Comparison of ENCODE assay signal across 23 cellular contexts in genomic region chr13:59259416-59260000, GRCh38.
DNase-seq lines count a peak whose midpoint lies in the region; ATAC-seq and TF ChIP-seq lines count a peak whose summit lies in the region.
"Had no signal": no experiment of that assay in that cellular context is flagged by ENCODE, and none has a peak within 500 bp of the region (broad histone marks: within the 10 kb centered on the region; RNA-seq: fewer than 3 reads in every experiment).

No MANE protein-coding gene starts in this region.

- no peaks in the 10 kb centered on the region for H3K36me3 Mint-ChIP-seq in GM23338 (ENCODE audit: low read depth)

- H3K27me3 Mint-ChIP-seq in GM23338 (ENCODE audit: insufficient read depth, low read depth, poor library complexity): no peaks in the 10 kb centered on the region
- H3K27me3 Mint-ChIP-seq: CD4-positive, alpha-beta T cell had no signal

- H3K27ac ChIP-seq in GM23338 (ENCODE audit: low read depth): no peak overlapping the region
- H3K27ac ChIP-seq in neuronal stem cell (replicated peaks; ENCODE audit: low read length): no peak overlapping the region
- H3K27ac ChIP-seq: BLaER1, RWPE1, SK-N-MC had no signal

- peak; percentile 68 for ATAC-seq in GM23338

- no peak overlapping the region for H3K18ac ChIP-seq in neuronal stem cell (ENCODE audit: low read length)

- peak; percentile 24 for DNase-seq in GM23338 (ENCODE audit: low spot score)
- peak; percentile 66 to 85 for DNase-seq in NCI-H526 (lab: John Stamatoyannopoulos, UW)
- peak; percentile 66 for DNase-seq in islet precursor cell
- DNase-seq in neuronal stem cell (ENCODE audit: low spot score): no peak
- DNase-seq in HuH-7.5 (ENCODE audit: low spot score): no peak
- DNase-seq in AG08396 (ENCODE audit: low spot score): no peak
- no peak for DNase-seq in H4 (ENCODE audit: low spot score)
- DNase-seq: CD4-positive, alpha-beta T cell; COR-L47; DMS153; MM.1S; NCI-H1048; NCI-H1436; NCI-H187 treated with DMSO at 0.1 percent for 48 hours; NCI-H2107; NCI-H2227 treated with DMSO at 0.1 percent for 48 hours; NCI-H510A; NCI-H774; NK-92 treated with Interleukin-12 subunit alpha and Interleukin-12 subunit beta, amount 100 ng/mL, for 24 hours; SHP77 treated with DMSO at 0.1 percent for 48 hours had no signal

- H3K14ac ChIP-seq in neuronal stem cell (ENCODE audit: low read length): no peak overlapping the region

- H3K79me2 ChIP-seq in GM23338 (replicated peaks; ENCODE audit: insufficient read depth): no peaks in the 10 kb centered on the region

- no peaks in the 10 kb centered on the region for H3F3A ChIP-seq in GM23338 (replicated peaks; ENCODE audit: low read depth)

- H3K9me3 ChIP-seq in neuronal stem cell (replicated peaks in 1 of 2; ENCODE audit: control insufficient read depth in 2 of 2, insufficient read depth in 1 of 2, low read depth in 1 of 2, low read length in 2 of 2): no peaks in the 10 kb centered on the region
- H3K9me3 ChIP-seq: BLaER1 had no signal

- H4K91ac ChIP-seq in neuronal stem cell (ENCODE audit: low read depth, low read length, poor library complexity): no peak overlapping the region

- H3K4me1 ChIP-seq in GM23338 (ENCODE audit: insufficient read depth): peaks cover 13% of the 10 kb centered on the region
- H3K4me1 ChIP-seq in neuronal stem cell (ENCODE audit: control insufficient read depth in 2 of 2, insufficient read depth in 1 of 2, low read depth in 1 of 2, low read length in 2 of 2): peaks cover 9 to 11% of the 10 kb centered on the region in 2 donors
- H3K4me1 ChIP-seq: BLaER1 had no signal

- H3K27me3 ChIP-seq in GM23338 (ENCODE audit: insufficient read depth) (no peaks in the 10 kb centered on the region), neuronal stem cell (ENCODE audit: control insufficient read depth in 3 of 3, insufficient read depth in 3 of 3, low read depth in 1 of 3, low read length in 3 of 3) (no peaks in the 10 kb centered on the region)
- H3K27me3 ChIP-seq: BLaER1 had no signal

- no peaks in the 10 kb centered on the region for H3K9me3 Mint-ChIP-seq in GM23338
- H3K9me3 Mint-ChIP-seq: CD4-positive, alpha-beta T cell had no signal

- no peaks in the 10 kb centered on the region for H3K9me2 ChIP-seq in GM23338 (ENCODE audit: insufficient read depth)

- H3K27ac Mint-ChIP-seq in GM23338: no peak overlapping the region
- H3K27ac Mint-ChIP-seq: CD4-positive, alpha-beta T cell had no signal

- H3K36me3 ChIP-seq in GM23338 (ENCODE audit: insufficient read depth) (no peaks in the 10 kb centered on the region), neuronal stem cell (replicated peaks in 1 of 2; ENCODE audit: control insufficient read depth in 2 of 2, insufficient read depth in 2 of 2, low read length in 2 of 2) (no peaks in the 10 kb centered on the region)
- H3K36me3 ChIP-seq: BLaER1 had no signal

- no CpG with 5 or more reads among the region's 7 CpGs for WGBS in neuronal stem cell (ENCODE audit: extremely low coverage in 2 of 2, insufficient read length in 2 of 2, insufficient replicate concordance in 1 of 2), 2 donors

- H2BK5ac ChIP-seq in neuronal stem cell (ENCODE audit: low read length): no peak overlapping the region

- H3K4me2 ChIP-seq in GM23338 (no peak overlapping the region), neuronal stem cell (ENCODE audit: insufficient read depth, low read length, poor library complexity, severe bottlenecking) (no peak overlapping the region)
- H3K4me2 ChIP-seq: BLaER1 had no signal

- no peak for TF ChIP-seq CTCF in GM23338 (conservative IDR thresholded peaks at IDR 0.05; ENCODE audit: low read depth in 2 of 2)

- no peak overlapping the region for H2BK120ac ChIP-seq in neuronal stem cell (ENCODE audit: low read depth, low read length)

- no peak overlapping the region for H4K8ac ChIP-seq in neuronal stem cell (ENCODE audit: low read depth, low read length)

- H4K20me1 ChIP-seq in GM23338 (replicated peaks; ENCODE audit: insufficient read depth): no peaks in the 10 kb centered on the region
- H4K20me1 ChIP-seq: BLaER1 had no signal

- no peaks in the 10 kb centered on the region for H3K79me1 ChIP-seq in neuronal stem cell (ENCODE audit: low read depth, low read length)

- no peak overlapping the region for H3K4me3 Mint-ChIP-seq in GM23338
- H3K4me3 Mint-ChIP-seq: CD4-positive, alpha-beta T cell had no signal

- no peak overlapping the region for H2BK15ac ChIP-seq in neuronal stem cell (ENCODE audit: low read length)

- H3K4me3 ChIP-seq in GM23338 (no peak overlapping the region), neuronal stem cell (ENCODE audit: low read length in 2 of 2) (no peak overlapping the region)
- H3K4me3 ChIP-seq: BLaER1, SK-N-MC had no signal

- peak overlapping the region; percentile 72 for H2AFZ ChIP-seq in GM23338
- peak overlapping the region; percentile 72 for H2AFZ ChIP-seq in neuronal stem cell (ENCODE audit: low read length)

- H2BK12ac ChIP-seq in neuronal stem cell (ENCODE audit: low read length): no peak overlapping the region

- H2AK5ac ChIP-seq in neuronal stem cell (ENCODE audit: low read depth, low read length): no peak overlapping the region

- no peak overlapping the region for H3K9ac ChIP-seq in neuronal stem cell (ENCODE audit: low read depth, low read length, poor library complexity)
- H3K9ac ChIP-seq: BLaER1 had no signal

- H3K23ac ChIP-seq in neuronal stem cell (ENCODE audit: low read depth, low read length, poor library complexity): no peak overlapping the region

- H3K4me1 Mint-ChIP-seq in GM23338: peaks cover 26% of the 10 kb centered on the region

- H3K4ac ChIP-seq in neuronal stem cell (ENCODE audit: low read length): no peak overlapping the region

TF ChIP-seq in GM23338, 12 proteins besides CTCF, POLR2A, EP300 and RAD21 (continues in another document):
- TF ChIP-seq STAT1 (IDR thresholded peaks at IDR 0.05; ENCODE audit: unreplicated experiment) (no peak), JUNB (IDR thresholded peaks at IDR 0.05; ENCODE audit: unreplicated experiment) (no peak), ZNF114 (CRISPR knock-in tag; IDR thresholded peaks at IDR 0.05) (no peak), EZH2 (IDR thresholded peaks at IDR 0.05; ENCODE audit: low read depth, unreplicated experiment) (no peak), NANOG (IDR thresholded peaks at IDR 0.05; ENCODE audit: borderline replicate concordance) (no peak), ZNF462 (CRISPR knock-in tag; IDR thresholded peaks at IDR 0.05) (no peak), ZNF331 (CRISPR knock-in tag; IDR thresholded peaks at IDR 0.05; ENCODE audit: low read depth) (no peak)

Comparison
In these comparisons a context has a peak if more than half of its experiments do, and no peak if none do; other contexts are left out.
1. DNase-seq: peak in GM23338 (single experiment), NCI-H526 (2 of 2) and islet precursor cell (single experiment); none in neuronal stem cell (single experiment), HuH-7.5 (single experiment), AG08396 (single experiment) and H4 (single experiment).